ENCODE assay signal across 14 cellular contexts in genomic region chr1:101264699-101265098, GRCh38. TPM values are rescaled to one million over a fixed set of nuclear protein-coding genes. Genes with fewer than 3 reads are reported as not detected.
A peak's percentile ranks its signal among the peaks of the same experiment; 100 is the strongest.
DNase-seq lines count a peak whose midpoint lies in the region; ATAC-seq, FAIRE-seq and TF ChIP-seq lines count a peak whose summit lies in the region.
"Had no signal": no experiment of that assay in that cellular context is flagged by ENCODE, and none has a peak within 500 bp of the region (broad histone marks: within the 10 kb centered on the region; RNA-seq: fewer than 3 reads in every experiment).

No MANE protein-coding gene starts in this region.

- H3K4me1 Mint-ChIP-seq in memory B cell: peaks cover 30% of the 10 kb centered on the region

- H2AFZ ChIP-seq in GM12878 (ENCODE audit: control insufficient read depth, low read depth, low read length): no peak overlapping the region

- no peaks in the 10 kb centered on the region for H3K27me3 ChIP-seq in GM12878 (replicated peaks in 1 of 2; ENCODE audit: control insufficient read depth in 2 of 2, insufficient read depth in 2 of 2, low read length in 1 of 2)

- H3K9me3 Mint-ChIP-seq in memory B cell: no peaks in the 10 kb centered on the region

- H3K79me2 ChIP-seq in GM12878 (ENCODE audit: control insufficient read depth, insufficient read depth, low read length): no peaks in the 10 kb centered on the region

- FAIRE-seq in GM12878 (lab: Jason Lieb, UNC): no peak

- in situ Hi-C loops in GM12878 (cut with MboI): no loop called here

- no peak overlapping the region for H3K27ac ChIP-seq in GM12878 (ENCODE audit: control insufficient read depth, insufficient read depth)
- H3K27ac ChIP-seq: 22Rv1 had no signal

- H3K27me3 Mint-ChIP-seq in memory B cell: no peaks in the 10 kb centered on the region

- H3K4me3 Mint-ChIP-seq in memory B cell: peak overlapping the region; percentile 54

- DNase-seq in DMS153 (lab: John Stamatoyannopoulos, UW): peak; percentile 9
- no peak for DNase-seq in DMS153 treated with DMSO at 0.1 percent for 48 hours (lab: John Stamatoyannopoulos, UW; ENCODE audit: unreplicated experiment)
- peak; percentile 4 for DNase-seq in NB4 (ENCODE audit: low read depth)
- DNase-seq in GM12878 (ENCODE audit: low read depth, low spot score): no peak
- DNase-seq in memory B cell (ENCODE audit: low spot score in 2 of 2): no peak
- no peak for DNase-seq in HK-2 (ENCODE audit: unreplicated experiment)
- DNase-seq in foreskin melanocyte: no peak
- DNase-seq: activated CD4-positive, alpha-beta T cell treated with anti-CD3 and anti-CD28 coated beads, Interleukin-2, amount 50 U/mL, for 1 hour; hypothalamus; Karpas-422; stimulated activated CD4-positive, alpha-beta T cell treated with anti-CD3 and anti-CD28 coated beads, Interleukin-4, amount 100 ng/mL, for 24 hours had no signal

- RAD21 ChIA-PET in GM12878 (lab: Charles Lee; ENCODE audit: unreplicated experiment): no interaction called here

- CTCF ChIA-PET in GM12878 (lab: Yijun Ruan, JAX): no interaction called here

- no peak for TF ChIP-seq RAD21 in GM12878 (IDR thresholded peaks at IDR 0.05; ENCODE audit: insufficient read depth, low read depth, low read length)

- no peaks in the 10 kb centered on the region for H3K9me3 ChIP-seq in GM12878 (replicated peaks; ENCODE audit: control insufficient read depth, insufficient read depth, low read length)

- intact Hi-C loops in GM12878 (cut with micrococcal nuclease; ENCODE audit: unreplicated experiment): no loop called here

- H3K4me3 ChIP-seq in NB4 (ENCODE audit: low read depth, low read length): no peak overlapping the region
- H3K4me3 ChIP-seq in GM12878: no peak overlapping the region

- no TSS peak for BruUV-seq in GM12878 (replicated peaks; lab: Mats Ljungman, UMichigan)

- H3K36me3 ChIP-seq in GM12878 (ENCODE audit: control insufficient read depth in 2 of 2, insufficient read depth in 2 of 2, low read length in 1 of 2): no peaks in the 10 kb centered on the region

- POLR2A ChIA-PET in GM12878 (lab: Charles Lee): no interaction called here

- H3K27ac Mint-ChIP-seq in memory B cell: peak overlapping the region; percentile 4

- H4K20me1 ChIP-seq in GM12878 (ENCODE audit: control insufficient read depth, insufficient read depth): no peaks in the 10 kb centered on the region

- H3K4me1 ChIP-seq in GM12878 (ENCODE audit: control insufficient read depth, insufficient read depth, low read length): peaks cover 4% of the 10 kb centered on the region; the same call in 1 of the 2 replicates

- no peak for TF ChIP-seq EP300 in GM12878 (IDR thresholded peaks at IDR 0.05; ENCODE audit: borderline replicate concordance in 1 of 2, control insufficient read depth in 1 of 2, low read depth in 2 of 2, low read length in 2 of 2)

- H3K36me3 Mint-ChIP-seq in memory B cell: no peaks in the 10 kb centered on the region

- no peak overlapping the region for H3K9ac ChIP-seq in GM12878 (ENCODE audit: control insufficient read depth, insufficient read depth, low read length)

- no peak for TF ChIP-seq POLR2A in NB4 (IDR thresholded peaks at IDR 0.05; ENCODE audit: extremely low read depth, insufficient read length)
- no peak for TF ChIP-seq POLR2A in GM12878 (IDR thresholded peaks at IDR 0.05; ENCODE audit: low read depth, low read length)

- 45% methylated on average over 2 of the region's 2 CpGs for WGBS in GM12878 (ENCODE audit: insufficient coverage, insufficient replicate concordance, low lambda C conversion rate, missing lambda C conversion rate)

- no peak overlapping the region for H3K4me2 ChIP-seq in GM12878 (ENCODE audit: control insufficient read depth, insufficient read depth)

- no peak for TF ChIP-seq CTCF in NB4 (IDR thresholded peaks at IDR 0.05; ENCODE audit: low read depth, low read length)
- TF ChIP-seq CTCF in GM12878 (IDR thresholded peaks at IDR 0.05 in 2 of 3, conservative IDR thresholded peaks at IDR 0.05 in 1 of 3; ENCODE audit: control insufficient read depth in 2 of 3, extremely low read depth in 1 of 3, insufficient read depth in 1 of 3, low read depth in 3 of 3, low read length in 3 of 3): no peak

- SMC1A ChIA-PET in GM12878 (lab: Charles Lee; ENCODE audit: uncharacterized antibody, unreplicated experiment): interaction anchor here (1.0 kb wide), 1 partner anchor 24 kb away, joined by 3 read pairs; no protein-coding TSS in a partner anchor

- ATAC-seq in GM12878 (peak; percentile 29; the same call in 1 of the 3 replicates), memory B cell (ENCODE audit: low read depth) (peak; percentile 72), GM19467 (IDR thresholded peaks at IDR 0.05; ENCODE audit: unreplicated experiment) (no peak)

TF ChIP-seq in GM12878, 131 proteins besides CTCF, POLR2A, EP300 and RAD21:
- no peak for TF ChIP-seq KLF5 (IDR thresholded peaks at IDR 0.05; ENCODE audit: partially characterized antibody)

RNA-seq across cellular contexts. Expression of gene S1PR1, which starts 27.9 kb away (rescaled TPM):
- total RNA-seq in GM12878 (2013; cell fraction: nucleolus; rRNA removed): 11.5 and 12.4 TPM in 2 replicates
- 38.2 and 39.3 TPM in 2 replicates for total RNA-seq in GM12878 (2014; rRNA removed)
- total RNA-seq in GM12878 (2014; rRNA removed; fragmentation: Illumina TruSeq; extraction: Trizol): 29.8 TPM in 2 replicates
- 37.6 and 40.8 TPM in 2 replicates for total RNA-seq in GM12878 (2021)
- polyA plus RNA-seq in GM12878 (2011; ENCODE audit: low read depth): 8.8 TPM
- 3.2 and 3.8 TPM in 2 replicates for polyA plus RNA-seq in GM12878 (2011; rRNA removed)
- 3.9 and 6.3 TPM in 2 replicates for polyA plus RNA-seq in GM12878 (2011; cell fraction: cytosol; rRNA removed)
- polyA plus RNA-seq in GM12878 (2011; cell fraction: nucleus; rRNA removed): 7.0 and 7.1 TPM in 2 replicates
- polyA plus RNA-seq in GM12878 (2012): 14.1 and 23.7 TPM in 2 replicates
- polyA plus RNA-seq in GM12878 (2014; fragmentation: Illumina TruSeq; extraction: Trizol): 23.2 and 31.6 TPM in 2 replicates
- polyA plus RNA-seq in GM12878 (2014; fragmentation: Nextera tagmentation; extraction: Ambion mirVana): 10 to 100 TPM; 11.9 to 13.3 TPM
- 29.2 and 31.8 TPM in 2 replicates for polyA plus RNA-seq in GM12878 (2014; rRNA removed)
- polyA plus RNA-seq in GM12878 (2016; fragmentation: Nextera tagmentation; extraction: Ambion mirVana): 10 to 100 TPM; 52.2 to 59.4 TPM
- 8.2 and 8.8 TPM in 2 replicates for polyA minus RNA-seq in GM12878 (2011; rRNA and poly(A)+ RNA removed)
- polyA minus RNA-seq in GM12878 (2011; cell fraction: cytosol; rRNA and poly(A)+ RNA removed): 2.0 and 2.5 TPM in 2 replicates
- polyA minus RNA-seq in GM12878 (2011; cell fraction: nucleus; rRNA and poly(A)+ RNA removed): 8.2 and 11.6 TPM in 2 replicates
- polyA plus RNA-seq: neural cell had no signal

Comparison
In these comparisons a context has a peak if more than half of its experiments do, and no peak if none do; other contexts are left out.
1. DNase-seq: peak in DMS153 (single experiment) and NB4 (single experiment); none in DMS153 treated with DMSO at 0.1 percent for 48 hours (single experiment), GM12878 (single experiment), memory B cell (0 of 2), HK-2 (single experiment) and foreskin melanocyte (single experiment).